In genomic region chr1:8390707-8391106, GRCh38 we compare ENCODE assay signal across 16 cellular contexts.
DNase-seq lines count a peak whose midpoint lies in the region; ATAC-seq and TF ChIP-seq lines count a peak whose summit lies in the region.
"Had no signal": no experiment of that assay in that cellular context is flagged by ENCODE, and none has a peak within 500 bp of the region (broad histone marks: within the 10 kb centered on the region; RNA-seq: fewer than 3 reads in every experiment).

No MANE protein-coding gene starts in this region.

- no peak overlapping the region for H3K14ac ChIP-seq in H9 (ENCODE audit: insufficient read depth, low read length)

- CTCF ChIA-PET in activated naive CD4-positive, alpha-beta T cell treated with anti-CD3 and anti-CD28 coated beads, Interleukin-2, amount 10 ng/mL, durations not matched to agents 7 days and 5 days (lab: Charles Lee) = interaction anchor here (0.9 kb wide), 1 partner anchor 12 kb away, joined by 3 read pairs; no protein-coding TSS in a partner anchor

- H2BK12ac ChIP-seq in H9 (ENCODE audit: insufficient read length, low read depth, low read length) = no peak overlapping the region

- no peaks in the 10 kb centered on the region for H3K9me3 Mint-ChIP-seq in activated naive CD4-positive, alpha-beta T cell treated with anti-CD3 and anti-CD28 coated beads, Interleukin-2, amount 50 U/mL, for 72 hours
- no peaks in the 10 kb centered on the region for H3K9me3 Mint-ChIP-seq in activated naive CD4-positive, alpha-beta T cell treated with anti-CD3 and anti-CD28 coated beads, Interleukin-2, amount 10 ng/mL, durations not matched to agents 7 days and 5 days
- H3K9me3 Mint-ChIP-seq in endothelial cell (ENCODE audit: unreplicated experiment) (no peaks in the 10 kb centered on the region), H9 (no peaks in the 10 kb centered on the region)
- H3K9me3 Mint-ChIP-seq: activated T-helper 1 cell treated with anti-CD3 and anti-CD28 coated beads, Interleukin-12 subunit alpha, Interleukin-12 subunit beta, Interleukin-2, Interleukin-4 antibody, amounts not matched to agents 30 ng/mL and 10 ng/mL and 1 ng/mL, durations not matched to agents 14 hours and 24 hours and 36 hours had no signal

- H4K8ac ChIP-seq in H9 (replicated peaks; ENCODE audit: insufficient read length, low read depth, low read length) = no peak overlapping the region

- H3K79me1 ChIP-seq in H9 (ENCODE audit: insufficient read depth, low read depth, low read length, poor library complexity, severe bottlenecking) = peaks cover 5% of the 10 kb centered on the region

- H3K4me1 Mint-ChIP-seq in activated naive CD4-positive, alpha-beta T cell treated with anti-CD3 and anti-CD28 coated beads, Interleukin-2, amount 10 ng/mL, durations not matched to agents 7 days and 5 days = peaks cover 68% of the 10 kb centered on the region
- H3K4me1 Mint-ChIP-seq in endothelial cell (ENCODE audit: unreplicated experiment) (peaks cover 40% of the 10 kb centered on the region), H9 (peaks cover 23 to 32% of the 10 kb centered on the region in 2 experiments)

- H4K20me1 ChIP-seq in OCI-LY3 (ENCODE audit: insufficient read depth, low read length) = peaks cover 15% of the 10 kb centered on the region
- no peaks in the 10 kb centered on the region for H4K20me1 ChIP-seq in H9 (ENCODE audit: control insufficient read depth, insufficient read depth, insufficient read length)

- no peak for DNase-seq in activated naive CD4-positive, alpha-beta T cell treated with anti-CD3 and anti-CD28 coated beads, Interleukin-2, amount 50 U/mL, for 72 hours (ENCODE audit: low spot score in 2 of 2)
- DNase-seq in activated naive CD4-positive, alpha-beta T cell treated with anti-CD3 and anti-CD28 coated beads, Interleukin-2, amount 10 ng/mL, durations not matched to agents 7 days and 5 days = no peak
- DNase-seq in endothelial cell (ENCODE audit: low spot score) (no peak), H9 (no peak), NCI-H2196 treated with DMSO at 0.1 percent for 48 hours (lab: John Stamatoyannopoulos, UW; ENCODE audit: unreplicated experiment) (no peak)
- DNase-seq: activated CD4-positive, alpha-beta T cell treated with anti-CD3 and anti-CD28 coated beads for 1 hour; erythroblast; GF-D8; lower lobe of right lung; NCI-H1436 had no signal

- no peak overlapping the region for H2BK120ac ChIP-seq in H9 (ENCODE audit: low read depth, low read length, poor library complexity, severe bottlenecking)

- no peak overlapping the region for H3K56ac ChIP-seq in H9 (ENCODE audit: insufficient read length, low read depth, low read length)

- H3K4me3 Mint-ChIP-seq in activated naive CD4-positive, alpha-beta T cell treated with anti-CD3 and anti-CD28 coated beads, Interleukin-2, amount 10 ng/mL, durations not matched to agents 7 days and 5 days = no peak overlapping the region
- H3K4me3 Mint-ChIP-seq in endothelial cell (ENCODE audit: unreplicated experiment) (peak overlapping the region; percentile 17), H9 (no peak overlapping the region)
- H3K4me3 Mint-ChIP-seq: activated T-helper 1 cell treated with anti-CD3 and anti-CD28 coated beads, Interleukin-12 subunit alpha, Interleukin-12 subunit beta, Interleukin-2, Interleukin-4 antibody, amounts not matched to agents 30 ng/mL and 10 ng/mL and 1 ng/mL, durations not matched to agents 14 hours and 24 hours and 36 hours; neural progenitor cell had no signal

- no peak overlapping the region for H2BK5ac ChIP-seq in H9 (ENCODE audit: insufficient read length, low read length)

- H3K36me3 Mint-ChIP-seq in activated naive CD4-positive, alpha-beta T cell treated with anti-CD3 and anti-CD28 coated beads, Interleukin-2, amount 50 U/mL, for 72 hours = peaks cover 12 to 49% of the 10 kb centered on the region in 2 donors
- H3K36me3 Mint-ChIP-seq in activated naive CD4-positive, alpha-beta T cell treated with anti-CD3 and anti-CD28 coated beads, Interleukin-2, amount 10 ng/mL, durations not matched to agents 7 days and 5 days = peaks cover 67% of the 10 kb centered on the region
- peaks cover 40% of the 10 kb centered on the region for H3K36me3 Mint-ChIP-seq in endothelial cell (ENCODE audit: low read depth, unreplicated experiment)
- H3K36me3 Mint-ChIP-seq in H9 (ENCODE audit: insufficient read depth in 1 of 3, low read depth in 3 of 3) = peaks cover 10 to 16% (median 14%) of the 10 kb centered on the region in 3 experiments; a peak in 6 of 7 replicates

- no peaks in the 10 kb centered on the region for H3K23me2 ChIP-seq in H9 (ENCODE audit: insufficient read length, low read depth, low read length, poor library complexity, severe bottlenecking)

- no peaks in the 10 kb centered on the region for H3K27me3 Mint-ChIP-seq in activated naive CD4-positive, alpha-beta T cell treated with anti-CD3 and anti-CD28 coated beads, Interleukin-2, amount 10 ng/mL, durations not matched to agents 7 days and 5 days
- H3K27me3 Mint-ChIP-seq in endothelial cell (ENCODE audit: unreplicated experiment) (peaks cover 10% of the 10 kb centered on the region), H9 (ENCODE audit: low read depth) (no peaks in the 10 kb centered on the region; the same call in 1 of the 2 replicates)

- H3K79me2 ChIP-seq in OCI-LY3 (ENCODE audit: low read length) (peaks cover 13% of the 10 kb centered on the region; the same call in 1 of the 2 replicates), H9 (ENCODE audit: insufficient read depth, low read length) (peaks cover 9% of the 10 kb centered on the region; the same call in 1 of the 2 replicates)

- H4K91ac ChIP-seq in H9 (ENCODE audit: insufficient read length, low read depth, low read length) = no peak overlapping the region

- H3K36me3 ChIP-seq in OCI-LY3 (replicated peaks; ENCODE audit: low read depth, low read length) (peaks cover 14% of the 10 kb centered on the region), stomach smooth muscle (ENCODE audit: control insufficient read depth in 2 of 2, insufficient read depth in 2 of 2, low read length in 2 of 2) (peaks cover 3 to 7% of the 10 kb centered on the region in 2 donors)
- H3K36me3 ChIP-seq: neural progenitor cell had no signal

- H3K4me3 ChIP-seq in OCI-LY3 (ENCODE audit: low read length) (no peak overlapping the region), stomach smooth muscle (ENCODE audit: low read length in 2 of 2) (no peak overlapping the region)
- H3K4me3 ChIP-seq: coronary artery, lower lobe of right lung, neural progenitor cell, right lobe of liver had no signal

- H2BK20ac ChIP-seq in H9 (ENCODE audit: low read depth, low read length, poor library complexity, severe bottlenecking) = no peak overlapping the region

- H2BK15ac ChIP-seq in H9 (ENCODE audit: low read depth, low read length) = no peak overlapping the region

- H3K18ac ChIP-seq in H9 (ENCODE audit: insufficient read length, low read depth, low read length) = no peak overlapping the region

- H3K9me3 ChIP-seq in OCI-LY3 (ENCODE audit: insufficient read depth, low read length) = no peaks in the 10 kb centered on the region
- no peaks in the 10 kb centered on the region for H3K9me3 ChIP-seq in stomach smooth muscle (ENCODE audit: control insufficient read depth in 2 of 2, low read length in 2 of 2)
- no peaks in the 10 kb centered on the region for H3K9me3 ChIP-seq in H9 (ENCODE audit: control insufficient read depth, low read depth, low read length)
- H3K9me3 ChIP-seq: lower lobe of right lung, right lobe of liver had no signal

- H3K4me1 ChIP-seq in OCI-LY3 (ENCODE audit: low read length) (peaks cover 20% of the 10 kb centered on the region), stomach smooth muscle (ENCODE audit: control insufficient read depth, insufficient read depth, low read length) (peaks cover 17% of the 10 kb centered on the region), H9 (ENCODE audit: insufficient read depth, low read length) (peaks cover 4% of the 10 kb centered on the region)

- H3K4me2 ChIP-seq in OCI-LY3 (ENCODE audit: low read length) = 0 out of 2 replicates have a peak overlapping the region, but pooled peaks have one; percentile 1
- no peak overlapping the region for H3K4me2 ChIP-seq in H9 (ENCODE audit: insufficient read depth, insufficient read length, low read length)
- H3K4me2 ChIP-seq: neural progenitor cell had no signal

- no peak overlapping the region for H2AK5ac ChIP-seq in H9 (ENCODE audit: insufficient read length, low read length)

- H3K9ac ChIP-seq in OCI-LY3 (ENCODE audit: low read length) (no peak overlapping the region), stomach smooth muscle (ENCODE audit: low read length in 2 of 2) (no peak overlapping the region), H9 (ENCODE audit: extremely low read depth, insufficient read length, low read length) (no peak overlapping the region)
- H3K9ac ChIP-seq: neural progenitor cell had no signal

- H4K5ac ChIP-seq in H9 (ENCODE audit: insufficient read length, low read depth, low read length) = no peak overlapping the region

- H3T11ph ChIP-seq in H9 (ENCODE audit: low read length) = no peak overlapping the region

- no peak for TF ChIP-seq CTCF in OCI-LY3 (IDR thresholded peaks at IDR 0.05; ENCODE audit: low read depth, low read length)
- no peak for TF ChIP-seq CTCF in endothelial cell (IDR thresholded peaks at IDR 0.05; ENCODE audit: unreplicated experiment)
- TF ChIP-seq CTCF in H9 (conservative IDR thresholded peaks at IDR 0.05) = no peak

- peak overlapping the region; percentile 23 to 85 for H3K27ac Mint-ChIP-seq in activated naive CD4-positive, alpha-beta T cell treated with anti-CD3 and anti-CD28 coated beads, Interleukin-2, amount 50 U/mL, for 72 hours
- no peak overlapping the region for H3K27ac Mint-ChIP-seq in activated naive CD4-positive, alpha-beta T cell treated with anti-CD3 and anti-CD28 coated beads, Interleukin-2, amount 10 ng/mL, durations not matched to agents 7 days and 5 days
- peak overlapping the region; percentile 74 for H3K27ac Mint-ChIP-seq in endothelial cell (ENCODE audit: unreplicated experiment)
- peak overlapping the region in 1 of 3 experiments; percentile 2; a peak in 1 of 7 replicates for H3K27ac Mint-ChIP-seq in H9
- H3K27ac Mint-ChIP-seq: activated T-helper 1 cell treated with anti-CD3 and anti-CD28 coated beads, Interleukin-12 subunit alpha, Interleukin-12 subunit beta, Interleukin-2, Interleukin-4 antibody, amounts not matched to agents 30 ng/mL and 10 ng/mL and 1 ng/mL, durations not matched to agents 14 hours and 24 hours and 36 hours had no signal

- whole genome bisulfite sequencing in H9 (ENCODE audit: extremely low coverage, insufficient read length, low lambda C conversion rate) = no CpG with 5 or more reads among the region's 4 CpGs

- H2AFZ ChIP-seq in OCI-LY3 (ENCODE audit: low read depth, low read length) (no peak overlapping the region), H9 (ENCODE audit: low read length) (no peak overlapping the region)
- H2AFZ ChIP-seq: neural progenitor cell had no signal

- no peak for ATAC-seq in activated naive CD4-positive, alpha-beta T cell treated with anti-CD3 and anti-CD28 coated beads, Interleukin-2, amount 50 U/mL, for 72 hours
- ATAC-seq: lower lobe of right lung had no signal

- H3K27me3 ChIP-seq in OCI-LY3 (ENCODE audit: low read depth, low read length) (no peaks in the 10 kb centered on the region), stomach smooth muscle (ENCODE audit: control insufficient read depth in 1 of 2, insufficient read depth in 2 of 2, low read length in 2 of 2) (no peaks in the 10 kb centered on the region), H9 (ENCODE audit: insufficient read depth, low read length) (no peaks in the 10 kb centered on the region)
- H3K27me3 ChIP-seq: neural progenitor cell, right lobe of liver had no signal

- H3K23ac ChIP-seq in H9 (ENCODE audit: insufficient read length, low read depth, low read length) = no peak overlapping the region

- no peak overlapping the region for H3K4ac ChIP-seq in H9 (ENCODE audit: low read depth, low read length)

- no peak overlapping the region for H3K27ac ChIP-seq in OCI-LY3 (ENCODE audit: low read length)
- H3K27ac ChIP-seq in stomach smooth muscle (ENCODE audit: low read length) = peak overlapping the region; percentile 13
- no peak overlapping the region for H3K27ac ChIP-seq in H9 (ENCODE audit: insufficient read length, low read depth, low read length)
- H3K27ac ChIP-seq: lower lobe of right lung, neural progenitor cell, right lobe of liver had no signal
